8 cellular contexts compared by ENCODE assay signal in genomic region chr10:86759073-86759672, GRCh38. TPM values are rescaled to one million over a fixed set of nuclear protein-coding genes. Genes with fewer than 3 reads are reported as not detected.
DNase-seq lines count a peak whose midpoint lies in the region; ATAC-seq and TF ChIP-seq lines count a peak whose summit lies in the region.

No MANE protein-coding gene starts in this region.

- no peak for DNase-seq in activated T-cell treated with anti-CD3 and anti-CD28 coated beads, Interleukin-2, amount 50 U/mL, for 72 hours
- DNase-seq in activated T-cell treated with anti-CD3 and anti-CD28 coated beads, Interleukin-2, amount 50 U/mL, for 48 hours: no peak
- DNase-seq in WERI-Rb-1: no peak
- no peak for DNase-seq in thyroid gland
- no peak for DNase-seq in SW 1271 (lab: John Stamatoyannopoulos, UW)

- peak overlapping the region in 1 of 2 donors; percentile 95 for H3K4me3 Mint-ChIP-seq in activated T-cell treated with anti-CD3 and anti-CD28 coated beads, Interleukin-2, amount 50 U/mL, for 72 hours

- no peak for TF ChIP-seq POLR2A in thyroid gland (IDR thresholded peaks at IDR 0.05)

- H3K27ac ChIP-seq in WERI-Rb-1 (no peak overlapping the region), iPS-18a (ENCODE audit: low read length) (no peak overlapping the region), thyroid gland (peak overlapping the region; percentile 93 to 99 (median 94))

- intact Hi-C loops in thyroid gland (cut with DNase I): no loop called here

- ATAC-seq in activated T-cell treated with anti-CD3 and anti-CD28 coated beads, Interleukin-2, amount 50 U/mL, for 72 hours (replicated peaks in 1 of 2): no peak
- ATAC-seq in HG02571 (IDR thresholded peaks at IDR 0.05; ENCODE audit: unreplicated experiment) (no peak), HG02642 (IDR thresholded peaks at IDR 0.05; ENCODE audit: poor library complexity, unreplicated experiment) (no peak)

- H3K27me3 ChIP-seq in WERI-Rb-1 (ENCODE audit: insufficient read depth, low read depth, severe bottlenecking) (no peaks in the 10 kb centered on the region), iPS-18a (ENCODE audit: control insufficient read depth, insufficient read depth, low read length) (no peaks in the 10 kb centered on the region), thyroid gland (no peaks in the 10 kb centered on the region)

- H3K4me1 ChIP-seq in iPS-18a (ENCODE audit: control insufficient read depth, low read depth, low read length) (peaks cover 28% of the 10 kb centered on the region), thyroid gland (peaks cover 6 to 24% of the 10 kb centered on the region in 2 donors)

- H3K4me1 Mint-ChIP-seq in activated T-cell treated with anti-CD3 and anti-CD28 coated beads, Interleukin-2, amount 50 U/mL, for 72 hours (ENCODE audit: low read depth): peaks cover 35% of the 10 kb centered on the region

- H3K4me3 ChIP-seq in WERI-Rb-1 (ENCODE audit: low read depth, low read length) (0 out of 2 replicates have a peak overlapping the region, but pooled peaks have one; percentile 4), iPS-18a (ENCODE audit: low read length) (peak overlapping the region; percentile 97), thyroid gland (replicated peaks in 1 of 3) (peak overlapping the region in 2 of 3 donors; percentile 55 to 69)

- peaks cover 45% of the 10 kb centered on the region for H3K27me3 Mint-ChIP-seq in activated T-cell treated with anti-CD3 and anti-CD28 coated beads, Interleukin-2, amount 50 U/mL, for 72 hours (ENCODE audit: low read depth)

- WGBS in thyroid gland, 2 donors: 24 to 32% methylated on average over 3 of the region's 3 CpGs

- peaks cover 3% of the 10 kb centered on the region in 2 donors for H3K36me3 Mint-ChIP-seq in activated T-cell treated with anti-CD3 and anti-CD28 coated beads, Interleukin-2, amount 50 U/mL, for 72 hours (ENCODE audit: insufficient read depth in 2 of 2)

- peak overlapping the region; percentile 20 for H3K27ac Mint-ChIP-seq in activated T-cell treated with anti-CD3 and anti-CD28 coated beads, Interleukin-2, amount 50 U/mL, for 72 hours

- H3K36me3 ChIP-seq in WERI-Rb-1 (peaks cover 6% of the 10 kb centered on the region), iPS-18a (ENCODE audit: control insufficient read depth, low read depth, low read length) (no peaks in the 10 kb centered on the region), thyroid gland (no peaks in the 10 kb centered on the region)

- H3K9ac ChIP-seq in iPS-18a (ENCODE audit: low read length): peak overlapping the region; percentile 83

- no peak for TF ChIP-seq CTCF in WERI-Rb-1 (IDR thresholded peaks at IDR 0.05; ENCODE audit: low read depth, low read length)
- no peak for TF ChIP-seq CTCF in thyroid gland (IDR thresholded peaks at IDR 0.05)

- H3K9me3 Mint-ChIP-seq in activated T-cell treated with anti-CD3 and anti-CD28 coated beads, Interleukin-2, amount 50 U/mL, for 72 hours: no peaks in the 10 kb centered on the region

- H3K9me3 ChIP-seq in WERI-Rb-1 (ENCODE audit: severe bottlenecking) (no peaks in the 10 kb centered on the region), iPS-18a (ENCODE audit: control insufficient read depth, low read depth, low read length) (no peaks in the 10 kb centered on the region), thyroid gland (no peaks in the 10 kb centered on the region)

RNA-seq across cellular contexts. Expression of gene BMPR1A, which starts 2.8 kb away (rescaled TPM):
- total RNA-seq in activated T-cell treated with anti-CD3 and anti-CD28 coated beads, Interleukin-2, amount 50 U/mL, for 72 hours: 10 to 100 TPM in 1 of 2 donors, 1 to 10 TPM in 1; 7.0 to 11.8 TPM
- 10 to 100 TPM; 72.7 to 89.5 (median 84.2) TPM for total RNA-seq in thyroid gland

Comparison
In these comparisons a context has a peak if more than half of its experiments do, and no peak if none do; other contexts are left out.
1. H3K27ac ChIP-seq: peak in thyroid gland (3 of 3); none in WERI-Rb-1 (single experiment) and iPS-18a (single experiment).
2. H3K4me3 ChIP-seq: peak in every context shown above with its lines; median percentile 97 in iPS-18a; 62 in thyroid gland; 4 in WERI-Rb-1.
3. RNA of gene BMPR1A, which starts 2.8 kb away (total RNA-seq): 72.7 to 89.5 TPM in thyroid gland; 7.0 to 11.8 TPM in activated T-cell treated with anti-CD3 and anti-CD28 coated beads, Interleukin-2, amount 50 U/mL, for 72 hours; every median in the first group is over 4 times any median in the second.